ENCODE assay signal across 24 cellular contexts in the genomic region with DNA sequence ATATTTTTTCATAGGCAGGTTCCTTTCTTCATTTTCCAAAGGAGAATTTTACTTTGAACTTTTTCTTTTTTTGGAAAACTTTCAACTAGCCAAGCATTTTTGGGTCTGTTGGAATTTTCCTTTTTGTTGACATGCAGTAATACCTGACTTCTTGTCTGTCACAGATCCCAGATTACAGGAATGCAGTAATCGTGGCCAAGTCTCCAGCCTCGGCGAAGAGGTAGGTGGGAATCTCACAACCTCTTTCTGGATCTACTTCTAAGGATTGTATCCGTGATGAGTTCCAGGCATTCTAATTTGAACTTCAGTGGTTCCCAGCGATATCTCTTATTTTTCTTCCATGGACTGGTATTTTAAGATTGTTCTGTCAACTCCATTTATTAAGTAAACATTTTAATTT. TPM values are rescaled to one million over a fixed set of nuclear protein-coding genes. Genes with fewer than 3 reads are reported as not detected.
DNase-seq lines count a peak whose midpoint lies in the region; ATAC-seq and TF ChIP-seq lines count a peak whose summit lies in the region.
"Had no signal": no experiment of that assay in that cellular context is flagged by ENCODE, and none has a peak within 500 bp of the region (broad histone marks: within the 10 kb centered on the region; RNA-seq: fewer than 3 reads in every experiment).

No MANE protein-coding gene starts in this region.

- H3K9me3 ChIP-seq in left ventricle myocardium inferior (replicated peaks), result peaks cover 4% of the 10 kb centered on the region

- TF ChIP-seq CTCF in epithelial cell of proximal tubule (conservative IDR thresholded peaks at IDR 0.05; ENCODE audit: low read depth, low read length), result no peak
- TF ChIP-seq CTCF in mesothelial cell of epicardium (IDR thresholded peaks at IDR 0.05; ENCODE audit: unreplicated experiment), result no peak
- TF ChIP-seq CTCF in left ventricle myocardium inferior (IDR thresholded peaks at IDR 0.05; ENCODE audit: borderline replicate concordance), result no peak
- no peak for TF ChIP-seq CTCF in glutamatergic neuron (IDR thresholded peaks at IDR 0.05; ENCODE audit: partially characterized antibody, unreplicated experiment)

- peak; percentile 66 for DNase-seq in astrocyte of the hippocampus (ENCODE audit: low read depth, low spot score)
- peak; percentile 6 for DNase-seq in epithelial cell of proximal tubule (ENCODE audit: low read depth)
- no peak for DNase-seq in mesothelial cell of epicardium (ENCODE audit: low spot score in 2 of 2, unreplicated experiment in 2 of 2)
- no peak for DNase-seq in left ventricle myocardium inferior
- DNase-seq in activated T-cell treated with anti-CD3 and anti-CD28 coated beads, Interleukin-2, amount 50 U/mL, for 72 hours, result no peak
- no peak for DNase-seq in glutamatergic neuron
- DNase-seq: ACHN; Calu3; CD8-positive, alpha-beta T cell; DMS153; HCEC 1CT; Karpas-422; MV-4-11; NCI-H1105 treated with DMSO at 0.1 percent for 48 hours; NCI-H2029 treated with DMSO at 0.1 percent for 48 hours; NCI-H226; NCI-H510A treated with DMSO at 0.1 percent for 48 hours; NCI-H748 treated with DMSO at 0.1 percent for 48 hours; NK-92 treated with Interleukin-12 subunit alpha and Interleukin-12 subunit beta, amount 100 ng/mL, for 24 hours; SHP77 treated with DMSO at 0.1 percent for 48 hours had no signal

- intact Hi-C loops in left ventricle myocardium inferior (cut with micrococcal nuclease), result no loop called here

- H3K36me3 Mint-ChIP-seq in mesothelial cell of epicardium (peaks cover 54% of the 10 kb centered on the region), glutamatergic neuron (ENCODE audit: unreplicated experiment) (peaks cover 10% of the 10 kb centered on the region)
- peaks cover 11 to 21% of the 10 kb centered on the region in 2 donors for H3K36me3 Mint-ChIP-seq in activated T-cell treated with anti-CD3 and anti-CD28 coated beads, Interleukin-2, amount 50 U/mL, for 72 hours (ENCODE audit: insufficient read depth in 2 of 2)

- H3K36me3 ChIP-seq in left ventricle myocardium inferior, result peaks cover 71% of the 10 kb centered on the region

- H3K4me3 ChIP-seq in epithelial cell of proximal tubule (ENCODE audit: low read depth, low read length), result no peak overlapping the region
- H3K4me3 ChIP-seq in left ventricle myocardium inferior, result no peak overlapping the region
- H3K4me3 ChIP-seq: BLaER1, GM23338 had no signal

- peak overlapping the region; percentile 43 for H3K27ac Mint-ChIP-seq in mesothelial cell of epicardium
- no peak overlapping the region for H3K27ac Mint-ChIP-seq in activated T-cell treated with anti-CD3 and anti-CD28 coated beads, Interleukin-2, amount 50 U/mL, for 72 hours
- H3K27ac Mint-ChIP-seq in glutamatergic neuron (ENCODE audit: unreplicated experiment), result no peak overlapping the region
- H3K27ac Mint-ChIP-seq: CD8-positive, alpha-beta T cell; GM23338 had no signal

- no peak for ATAC-seq in activated T-cell treated with anti-CD3 and anti-CD28 coated beads, Interleukin-2, amount 50 U/mL, for 72 hours (replicated peaks in 1 of 2)
- no peak for ATAC-seq in HG02798 (IDR thresholded peaks at IDR 0.05; ENCODE audit: poor library complexity, unreplicated experiment)
- ATAC-seq: CD8-positive, alpha-beta T cell; GM23338 had no signal

- H3K27me3 Mint-ChIP-seq in mesothelial cell of epicardium (ENCODE audit: low read depth) (no peaks in the 10 kb centered on the region), glutamatergic neuron (ENCODE audit: unreplicated experiment) (peaks cover 3% of the 10 kb centered on the region)
- no peaks in the 10 kb centered on the region for H3K27me3 Mint-ChIP-seq in activated T-cell treated with anti-CD3 and anti-CD28 coated beads, Interleukin-2, amount 50 U/mL, for 72 hours (ENCODE audit: low read depth)

- no peak overlapping the region for H3K27ac ChIP-seq in left ventricle myocardium inferior (replicated peaks)
- H3K27ac ChIP-seq: BLaER1, RWPE1 had no signal

- H3K27me3 ChIP-seq in left ventricle myocardium inferior (ENCODE audit: low read depth), result no peaks in the 10 kb centered on the region
- H3K27me3 ChIP-seq: BLaER1 had no signal

- H3K4me1 Mint-ChIP-seq in mesothelial cell of epicardium, result no peaks in the 10 kb centered on the region
- H3K4me1 Mint-ChIP-seq in activated T-cell treated with anti-CD3 and anti-CD28 coated beads, Interleukin-2, amount 50 U/mL, for 72 hours (ENCODE audit: low read depth), result no peaks in the 10 kb centered on the region
- no peaks in the 10 kb centered on the region for H3K4me1 Mint-ChIP-seq in glutamatergic neuron (ENCODE audit: low read depth, unreplicated experiment)
- H3K4me1 Mint-ChIP-seq: GM23338 had no signal

- peaks cover 15% of the 10 kb centered on the region for H3K4me1 ChIP-seq in left ventricle myocardium inferior
- H3K4me1 ChIP-seq: BLaER1 had no signal

- no peak overlapping the region for H3K4me3 Mint-ChIP-seq in mesothelial cell of epicardium
- no peak overlapping the region for H3K4me3 Mint-ChIP-seq in activated T-cell treated with anti-CD3 and anti-CD28 coated beads, Interleukin-2, amount 50 U/mL, for 72 hours
- no peak overlapping the region for H3K4me3 Mint-ChIP-seq in glutamatergic neuron (ENCODE audit: unreplicated experiment)
- H3K4me3 Mint-ChIP-seq: CD8-positive, alpha-beta T cell; GM23338 had no signal

- H3K9me3 Mint-ChIP-seq in mesothelial cell of epicardium, result peaks cover 7% of the 10 kb centered on the region
- no peaks in the 10 kb centered on the region for H3K9me3 Mint-ChIP-seq in activated T-cell treated with anti-CD3 and anti-CD28 coated beads, Interleukin-2, amount 50 U/mL, for 72 hours
- H3K9me3 Mint-ChIP-seq in glutamatergic neuron (ENCODE audit: unreplicated experiment), result no peaks in the 10 kb centered on the region
- H3K9me3 Mint-ChIP-seq: CD8-positive, alpha-beta T cell; GM23338 had no signal

RNA-seq across cellular contexts. Expression of a gene that starts 31.7 kb away (rescaled TPM):
- total RNA-seq in epithelial cell of proximal tubule, result 20.5 and 30.2 TPM in 2 replicates
- total RNA-seq in mesothelial cell of epicardium, result 48.8 to 53.9 TPM (median 51.4 TPM) in 3 replicates
- 22.3 TPM for total RNA-seq in left ventricle myocardium inferior
- total RNA-seq in activated T-cell treated with anti-CD3 and anti-CD28 coated beads, Interleukin-2, amount 50 U/mL, for 72 hours, result 10 to 100 TPM; 64.1 to 64.6 TPM
- 76.0 TPM for total RNA-seq in glutamatergic neuron (ENCODE audit: unreplicated experiment)

Comparison
In these comparisons a context has a peak if more than half of its experiments do, and no peak if none do; other contexts are left out.
1. DNase-seq: peak in astrocyte of the hippocampus (single experiment) and epithelial cell of proximal tubule (single experiment); none in mesothelial cell of epicardium (0 of 2), left ventricle myocardium inferior (single experiment), activated T-cell treated with anti-CD3 and anti-CD28 coated beads, Interleukin-2, amount 50 U/mL, for 72 hours (0 of 2) and glutamatergic neuron (single experiment).